ENCODE assay signal across 8 cellular contexts in the genomic region with DNA sequence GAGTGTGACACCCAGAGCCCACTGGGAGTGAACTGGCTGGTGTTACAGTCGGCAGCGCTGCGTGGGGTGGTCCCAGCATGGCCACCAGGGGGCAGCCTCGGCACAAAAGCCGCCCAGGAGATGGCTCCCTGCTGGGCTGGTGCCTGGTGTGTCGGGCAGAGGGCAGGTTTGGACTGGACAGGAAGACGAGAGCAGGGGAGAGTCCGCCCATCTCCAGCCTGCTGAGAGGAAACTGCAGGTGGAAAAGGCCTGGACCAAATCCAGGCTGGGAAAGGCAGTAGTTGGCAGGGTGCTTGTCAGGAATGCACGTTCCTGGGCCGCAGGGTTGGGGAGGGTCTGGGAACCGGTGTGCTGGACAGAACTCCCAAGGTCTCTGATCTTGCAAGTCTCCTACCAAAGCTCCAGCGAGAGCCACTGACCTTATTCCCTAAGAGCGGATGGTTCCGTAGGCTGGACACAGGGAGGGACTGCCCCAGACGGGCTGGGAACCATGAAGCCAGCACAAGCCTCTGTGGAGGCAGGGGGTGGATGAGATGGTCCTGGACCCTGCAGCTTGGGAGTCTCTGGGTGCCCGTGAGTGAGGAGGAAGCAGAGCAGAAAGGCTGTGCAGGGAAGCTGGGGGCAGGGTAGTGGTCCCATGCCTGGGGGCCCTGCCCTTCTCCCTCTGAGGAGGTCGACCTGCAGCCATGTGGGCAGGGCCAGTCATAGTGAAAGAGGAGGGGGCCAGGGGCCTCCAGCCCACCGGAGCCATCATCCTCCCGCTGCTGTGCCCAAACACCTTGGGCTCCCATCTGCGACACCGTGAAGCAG. TPM values are rescaled to one million over a fixed set of nuclear protein-coding genes. Genes with fewer than 3 reads are reported as not detected.
DNase-seq lines count a peak whose midpoint lies in the region; ATAC-seq and TF ChIP-seq lines count a peak whose summit lies in the region.

No MANE protein-coding gene starts in this region.

- H3K9me3 ChIP-seq in PC-3 (ENCODE audit: low read length) (no peaks in the 10 kb centered on the region), esophagus (ENCODE audit: control insufficient read depth in 2 of 2, insufficient read depth in 1 of 2, low read depth in 1 of 2, low read length in 1 of 2) (no peaks in the 10 kb centered on the region)

- WGBS in esophagus, 2 donors: 30 to 34% methylated on average over 21 of the region's 21 CpGs

- no peaks in the 10 kb centered on the region for H3K9me2 ChIP-seq in PC-3 (replicated peaks; ENCODE audit: low read length)

- no peaks in the 10 kb centered on the region for H3K27me3 ChIP-seq in PC-3 (ENCODE audit: low read length)
- H3K27me3 ChIP-seq in esophagus (ENCODE audit: control insufficient read depth in 1 of 2, insufficient read depth in 2 of 2, low read length in 2 of 2): no peaks in the 10 kb centered on the region

- no peak overlapping the region for H3K27ac ChIP-seq in PC-3 (ENCODE audit: low read length)
- H3K27ac ChIP-seq in esophagus (ENCODE audit: low read depth in 2 of 2, low read length in 1 of 2): peak overlapping the region; percentile 3 to 56

- DNase-seq in DMS53 treated with DMSO at 0.1 percent for 48 hours (lab: John Stamatoyannopoulos, UW; ENCODE audit: unreplicated experiment): peak; percentile 67
- peak; percentile 88 for DNase-seq in PC-3
- DNase-seq in activated T-cell treated with anti-CD3 and anti-CD28 coated beads for 48 hours (ENCODE audit: low read depth): peak; percentile 84
- peak; percentile 88 for DNase-seq in natural killer cell
- peak; percentile 61 to 87 (median 79) for DNase-seq in stimulated activated naive CD4-positive, alpha-beta T cell (lab: John Stamatoyannopoulos, UW)

- peaks cover 11 to 24% of the 10 kb centered on the region in 2 donors for H3K4me1 Mint-ChIP-seq in natural killer cell

- H3K4me1 ChIP-seq in PC-3 (ENCODE audit: insufficient read depth, low read length) (peaks cover 71% of the 10 kb centered on the region), esophagus (ENCODE audit: control insufficient read depth in 2 of 2, insufficient read depth in 2 of 2, low read length in 1 of 2) (peaks cover 14 to 50% of the 10 kb centered on the region in 2 donors)

- H3K9ac ChIP-seq in PC-3 (ENCODE audit: low read length): no peak overlapping the region

- H3K27me3 Mint-ChIP-seq in natural killer cell (ENCODE audit: low read depth in 2 of 2): peaks cover 8 to 22% of the 10 kb centered on the region in 2 donors

- no peak overlapping the region for H2AFZ ChIP-seq in PC-3 (ENCODE audit: low read length)

- CTCF ChIA-PET in PC-3 (lab: Charles Lee): no interaction called here

- H3K4me2 ChIP-seq in PC-3 (ENCODE audit: low read length): peak overlapping the region; percentile 95

- H3F3A ChIP-seq in PC-3 (ENCODE audit: low read length, unreplicated experiment): no peaks in the 10 kb centered on the region

- no peaks in the 10 kb centered on the region for H4K20me1 ChIP-seq in PC-3 (ENCODE audit: low read length)

- peak overlapping the region; percentile 85 for H3K4me3 Mint-ChIP-seq in natural killer cell

- intact Hi-C loops in PC-3 (cut with micrococcal nuclease): loop anchor here (1.0 kb wide), 1 partner anchor 69 kb away; no protein-coding TSS in a partner anchor
- intact Hi-C loops in natural killer cell (cut with micrococcal nuclease): loop anchor here (1.0 to 10.0 kb wide), 2 partner anchors 69 to 378 kb away; no protein-coding TSS in a partner anchor

- peak overlapping the region in 1 of 2 donors; percentile 35 for H3K27ac Mint-ChIP-seq in natural killer cell

- H3K9me3 Mint-ChIP-seq in natural killer cell: no peaks in the 10 kb centered on the region

- no peaks in the 10 kb centered on the region for H3K36me3 Mint-ChIP-seq in natural killer cell

- POLR2A ChIA-PET in PC-3 (lab: Charles Lee; ENCODE audit: unreplicated experiment): no interaction called here

- H3K36me3 ChIP-seq in PC-3 (ENCODE audit: low read depth, low read length) (no peaks in the 10 kb centered on the region), esophagus (ENCODE audit: control insufficient read depth in 2 of 2, insufficient read depth in 2 of 2, low read length in 1 of 2) (no peaks in the 10 kb centered on the region)

- H3K79me2 ChIP-seq in PC-3 (ENCODE audit: low read length): peaks cover 33% of the 10 kb centered on the region

- TF ChIP-seq CTCF in PC-3 (conservative IDR thresholded peaks at IDR 0.05; ENCODE audit: low read depth, low read length) (peak; percentile 85), natural killer cell (IDR thresholded peaks at IDR 0.05) (peak; percentile 95)

- peak overlapping the region; percentile 97 for H3K4me3 ChIP-seq in PC-3 (ENCODE audit: low read length)
- H3K4me3 ChIP-seq in esophagus (ENCODE audit: low read depth in 1 of 2, low read length in 2 of 2): no peak overlapping the region

- BruUV-seq in PC-3 (replicated peaks; lab: Mats Ljungman, UMichigan): no TSS peak

- ATAC-seq in HG03354 (IDR thresholded peaks at IDR 0.05; ENCODE audit: poor library complexity, severe bottlenecking, unreplicated experiment) (peak; percentile 43), PC-3 (peak; percentile 6), natural killer cell (peak; percentile 84 to 91 (median 84)), GM21576 (IDR thresholded peaks at IDR 0.05; ENCODE audit: unreplicated experiment) (no peak)

RNA-seq across cellular contexts. Expression of a gene that starts 1.8 kb away (rescaled TPM):
- total RNA-seq in PC-3 (2014; rRNA removed) (25.0 and 31.1 TPM in 2 replicates), natural killer cell (under 1 TPM in 1 of 3 donors, not detected in 2; 0.05 TPM)
- 100 to 1,000 TPM in 1 of 2 donors, 10 to 100 TPM in 1; 67.4 to 104 TPM for polyA plus RNA-seq in esophagus

RNA-seq across cellular contexts. Expression of a gene that starts 9.2 kb away (rescaled TPM):
- total RNA-seq in PC-3 (2014; rRNA removed): 19.2 and 27.5 TPM in 2 replicates
- polyA plus RNA-seq in esophagus: 1 to 10 TPM; 6.5 to 8.3 TPM
- total RNA-seq in natural killer cell: 1 to 10 TPM; 1.2 to 1.8 (median 1.3) TPM

RNA-seq across cellular contexts. Expression of a gene that starts 44.5 kb away (rescaled TPM):
- total RNA-seq in PC-3 (2014; rRNA removed): 113 and 133 TPM in 2 replicates
- polyA plus RNA-seq in esophagus: 10 to 100 TPM; 23.5 to 24.7 TPM
- total RNA-seq in natural killer cell: 10 to 100 TPM; 10.3 to 20.7 (median 16.6) TPM

RNA-seq across cellular contexts. Expression of a gene that starts 51.7 kb away (rescaled TPM):
- 0.04 TPM in 1 of 2 replicates, not detected in the other for total RNA-seq in PC-3 (2014; rRNA removed)
- polyA plus RNA-seq in esophagus: under 1 TPM; 0.53 to 0.65 TPM
- total RNA-seq in natural killer cell: 1 to 10 TPM; 1.7 to 7.2 (median 2.9) TPM

Comparison
In these comparisons a context has a peak if more than half of its experiments do, and no peak if none do; other contexts are left out.
1. RNA of a gene that starts 1.8 kb away (total RNA-seq): 25.0 to 31.1 TPM in PC-3; 0.05 TPM in natural killer cell; every median in the first group is over 10 times any median in the second.
2. Peak in every context shown above with its lines, with median percentiles within 50 percentile points of each other: DNase-seq.